11 cellular contexts compared by ENCODE assay signal in genomic region chr6:148566664-148567350, GRCh38.
DNase-seq lines count a peak whose midpoint lies in the region; ATAC-seq, FAIRE-seq and TF ChIP-seq lines count a peak whose summit lies in the region.
"Had no signal": no experiment of that assay in that cellular context is flagged by ENCODE, and none has a peak within 500 bp of the region (broad histone marks: within the 10 kb centered on the region; RNA-seq: fewer than 3 reads in every experiment).

No MANE protein-coding gene starts in this region.

- H3K9ac ChIP-seq in keratinocyte (ENCODE audit: control insufficient read depth, extremely low read depth, insufficient read depth, low read length): no peak overlapping the region

- H3K27me3 Mint-ChIP-seq in activated CD4-positive, alpha-beta memory T cell treated with anti-CD3 and anti-CD28 coated beads for 36 hours: peaks cover 23% of the 10 kb centered on the region

- DNase-seq in GM13977 (ENCODE audit: low spot score) (peak; percentile 60), keratinocyte (ENCODE audit: low read depth, low spot score) (no peak), COLO668 (lab: John Stamatoyannopoulos, UW; ENCODE audit: unreplicated experiment) (no peak), BE2C (no peak)
- no peak for DNase-seq in activated CD4-positive, alpha-beta memory T cell treated with anti-CD3 and anti-CD28 coated beads for 36 hours
- DNase-seq: Karpas-422, Right ventricle myocardium superior had no signal

- H3K9me1 ChIP-seq in keratinocyte (ENCODE audit: control insufficient read depth, extremely low read depth, insufficient read depth, low read length): no peaks in the 10 kb centered on the region

- CTCF ChIA-PET in activated CD4-positive, alpha-beta memory T cell treated with anti-CD3 and anti-CD28 coated beads for 36 hours (lab: Charles Lee): no interaction called here

- H3K4me3 ChIP-seq in keratinocyte (ENCODE audit: control insufficient read depth in 2 of 3, extremely low read depth in 1 of 3, insufficient read depth in 2 of 3, low read depth in 1 of 3, low read length in 3 of 3) (no peak overlapping the region), BE2C (ENCODE audit: low read depth, low read length) (no peak overlapping the region)

- no peak overlapping the region for H3K4me3 Mint-ChIP-seq in activated CD4-positive, alpha-beta memory T cell treated with anti-CD3 and anti-CD28 coated beads for 36 hours

- H3K9me3 ChIP-seq in keratinocyte (ENCODE audit: control insufficient read depth, low read depth, low read length) (no peaks in the 10 kb centered on the region), BE2C (no peaks in the 10 kb centered on the region)

- in situ Hi-C loops in GM13977 (cut with MboI; ENCODE audit: low pct_unique_long_range_greater_than_20kb, low sequenced_read_pairs, unreplicated experiment): no loop called here

- peaks cover 6% of the 10 kb centered on the region for H3K27me3 ChIP-seq in keratinocyte (ENCODE audit: control insufficient read depth, extremely low read depth, insufficient read depth, low read length)
- peaks cover 11% of the 10 kb centered on the region for H3K27me3 ChIP-seq in BE2C

- ATAC-seq in GM19372 (IDR thresholded peaks at IDR 0.05; ENCODE audit: low read depth, unreplicated experiment) (peak; percentile 63), HG03442 (IDR thresholded peaks at IDR 0.05; ENCODE audit: unreplicated experiment) (peak; percentile 78), HG03342 (IDR thresholded peaks at IDR 0.05; ENCODE audit: unreplicated experiment) (no peak)

- no peak overlapping the region for H3K27ac ChIP-seq in keratinocyte (ENCODE audit: control insufficient read depth, insufficient read depth, low read length)

- no peaks in the 10 kb centered on the region for H3K36me3 Mint-ChIP-seq in activated CD4-positive, alpha-beta memory T cell treated with anti-CD3 and anti-CD28 coated beads for 36 hours
- H3K36me3 Mint-ChIP-seq: activated naive CD4-positive, alpha-beta T cell treated with anti-CD3 and anti-CD28 coated beads, Interleukin-2, amount 50 U/mL, for 72 hours had no signal

- dilution Hi-C loops in keratinocyte (cut with MboI; ENCODE audit: extremely low pct_ligation_motif_present, low sequenced_read_pairs): no loop called here

- H3K4me1 Mint-ChIP-seq in activated CD4-positive, alpha-beta memory T cell treated with anti-CD3 and anti-CD28 coated beads for 36 hours (ENCODE audit: low read depth): peaks cover 15% of the 10 kb centered on the region

- H3K4me1 ChIP-seq in keratinocyte (ENCODE audit: control insufficient read depth, extremely low read depth, insufficient read depth, low read length) (peaks cover 11% of the 10 kb centered on the region), BE2C (no peaks in the 10 kb centered on the region)

- TF ChIP-seq CTCF in GM13977 (IDR thresholded peaks at IDR 0.05; ENCODE audit: extremely low read depth, insufficient read depth, missing control alignments): no peak
- no peak for TF ChIP-seq CTCF in keratinocyte (optimal IDR thresholded peaks at IDR 0.05 in 1 of 3, IDR thresholded peaks at IDR 0.05 in 1 of 3, conservative IDR thresholded peaks at IDR 0.05 in 1 of 3; ENCODE audit: extremely low read depth in 1 of 3, insufficient read depth in 2 of 3, low read length in 3 of 3)
- TF ChIP-seq CTCF in BE2C (IDR thresholded peaks at IDR 0.05; ENCODE audit: low read depth, low read length): no peak

- H3K9me3 Mint-ChIP-seq in activated CD4-positive, alpha-beta memory T cell treated with anti-CD3 and anti-CD28 coated beads for 36 hours: no peaks in the 10 kb centered on the region
- H3K9me3 Mint-ChIP-seq: activated naive CD4-positive, alpha-beta T cell treated with anti-CD3 and anti-CD28 coated beads, Interleukin-2, amount 50 U/mL, for 72 hours had no signal

- H3K27ac Mint-ChIP-seq in activated CD4-positive, alpha-beta memory T cell treated with anti-CD3 and anti-CD28 coated beads for 36 hours: no peak overlapping the region
- H3K27ac Mint-ChIP-seq: activated naive CD4-positive, alpha-beta T cell treated with anti-CD3 and anti-CD28 coated beads, Interleukin-2, amount 50 U/mL, for 72 hours had no signal

- H3K4me2 ChIP-seq in keratinocyte (ENCODE audit: control insufficient read depth, extremely low read depth, insufficient read depth, low read depth, low read length): peak overlapping the region; percentile 17

- intact Hi-C loops in activated CD4-positive, alpha-beta memory T cell treated with anti-CD3 and anti-CD28 coated beads for 36 hours (cut with micrococcal nuclease): no loop called here

- H4K20me1 ChIP-seq in keratinocyte (ENCODE audit: control insufficient read depth, extremely low read depth, insufficient read depth, low read length): no peaks in the 10 kb centered on the region

- POLR2A ChIA-PET in activated CD4-positive, alpha-beta memory T cell treated with anti-CD3 and anti-CD28 coated beads for 36 hours (lab: Charles Lee): no interaction called here

- no peaks in the 10 kb centered on the region for H3K36me3 ChIP-seq in keratinocyte (ENCODE audit: control insufficient read depth in 2 of 2, extremely low read depth in 1 of 2, insufficient read depth in 2 of 2, low read length in 2 of 2)
- H3K36me3 ChIP-seq in BE2C: no peaks in the 10 kb centered on the region

- no peaks in the 10 kb centered on the region for H3K79me2 ChIP-seq in keratinocyte (ENCODE audit: control insufficient read depth, insufficient read depth, low read length)

- FAIRE-seq in keratinocyte (lab: Jason Lieb, UNC): no peak

- peak overlapping the region; percentile 30 for H2AFZ ChIP-seq in keratinocyte (ENCODE audit: control insufficient read depth, low read length)
